ENCODE assay signal across 9 cellular contexts in the genomic region with DNA sequence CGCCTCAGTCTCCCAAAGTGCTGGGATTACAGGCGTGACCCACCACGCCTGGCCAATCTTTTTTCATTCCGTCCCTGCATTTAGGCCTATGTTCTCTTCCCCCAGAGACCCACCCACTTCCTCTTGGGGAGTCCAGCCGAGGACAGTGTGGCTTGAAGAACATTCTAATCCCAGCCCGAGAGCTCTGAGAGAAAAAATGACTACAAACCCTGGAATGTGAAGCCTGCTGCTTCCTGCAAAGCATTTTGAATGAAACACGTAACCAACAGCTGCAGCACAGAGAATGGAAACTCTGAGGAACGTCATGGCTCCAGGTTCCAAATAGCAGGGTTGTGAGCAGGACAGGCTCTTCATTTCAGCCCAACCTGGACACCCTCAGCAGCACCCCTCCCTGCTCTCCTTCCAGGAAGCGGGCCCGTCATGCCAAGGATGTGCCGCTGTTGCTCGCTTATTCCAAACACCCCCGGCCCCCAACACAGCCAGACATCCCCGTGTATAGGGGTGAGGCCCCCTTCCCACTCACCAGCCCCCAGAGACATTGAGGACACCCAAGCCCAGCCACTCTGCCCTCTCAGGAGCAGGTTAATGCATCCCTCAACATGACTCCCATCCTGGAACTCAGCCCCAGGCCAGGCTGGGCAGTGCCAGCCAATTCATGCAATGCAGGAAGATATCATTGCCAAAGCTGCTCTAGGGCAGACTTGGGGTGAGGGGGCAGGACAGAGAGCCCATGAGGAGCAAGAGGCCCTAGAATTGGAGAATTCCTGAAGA.
DNase-seq lines count a peak whose midpoint lies in the region; ATAC-seq, FAIRE-seq and TF ChIP-seq lines count a peak whose summit lies in the region.
"Had no signal": no experiment of that assay in that cellular context is flagged by ENCODE, and none has a peak within 500 bp of the region (broad histone marks: within the 10 kb centered on the region; RNA-seq: fewer than 3 reads in every experiment).

No MANE protein-coding gene starts in this region.

- H3K4me1 Mint-ChIP-seq in activated CD4-positive, alpha-beta T cell treated with anti-CD3 and anti-CD28 coated beads for 36 hours, result no peaks in the 10 kb centered on the region

- no peaks in the 10 kb centered on the region for H3K9me1 ChIP-seq in keratinocyte (ENCODE audit: control insufficient read depth, extremely low read depth, insufficient read depth, low read length)

- BruUV-seq in mammary epithelial cell (replicated peaks; lab: Mats Ljungman, UMichigan), result TSS peak; percentile 76

- H3K79me2 ChIP-seq in mammary epithelial cell (ENCODE audit: insufficient read depth, low read length), result no peaks in the 10 kb centered on the region
- H3K79me2 ChIP-seq in keratinocyte (ENCODE audit: control insufficient read depth, insufficient read depth, low read length), result no peaks in the 10 kb centered on the region

- FAIRE-seq in H54 (lab: Jason Lieb, UNC), result peak; percentile 73
- FAIRE-seq in keratinocyte (lab: Jason Lieb, UNC), result peak; percentile 96

- dilution Hi-C loops in mammary epithelial cell (cut with HindIII; ENCODE audit: low sequenced_read_pairs) (no loop called here), keratinocyte (cut with MboI; ENCODE audit: extremely low pct_ligation_motif_present, low sequenced_read_pairs) (no loop called here)

- H3K9ac ChIP-seq in mammary epithelial cell (ENCODE audit: insufficient read depth, low read length) (peak overlapping the region; percentile 59), keratinocyte (ENCODE audit: control insufficient read depth, extremely low read depth, insufficient read depth, low read length) (peak overlapping the region; percentile 68)

- in situ Hi-C loops in mammary epithelial cell (cut with MboI; ENCODE audit: low sequenced_read_pairs in 2 of 2), result no loop called here

- no peaks in the 10 kb centered on the region for H3K27me3 Mint-ChIP-seq in activated CD4-positive, alpha-beta T cell treated with anti-CD3 and anti-CD28 coated beads for 36 hours

- intact Hi-C loops in mammary epithelial cell (cut with micrococcal nuclease), result loop anchor here (1.0 to 5.0 kb wide), 8 partner anchors 11 to 140 kb away; partner anchors contain the start of gene ZFP36L2
- intact Hi-C loops in activated CD4-positive, alpha-beta T cell treated with anti-CD3 and anti-CD28 coated beads for 36 hours (cut with DNase I, micrococcal nuclease), result no loop called here

- H2AFZ ChIP-seq in mammary epithelial cell (ENCODE audit: low read depth, low read length), result peak overlapping the region; percentile 3
- H2AFZ ChIP-seq in keratinocyte (ENCODE audit: control insufficient read depth, low read length), result no peak overlapping the region

- H3K27me3 ChIP-seq in mammary epithelial cell (ENCODE audit: insufficient read depth, low read length) (no peaks in the 10 kb centered on the region), keratinocyte (ENCODE audit: control insufficient read depth, extremely low read depth, insufficient read depth, low read length) (no peaks in the 10 kb centered on the region)

- 5% methylated on average over 12 of the region's 14 CpGs for WGBS in mammary epithelial cell (ENCODE audit: low coverage, missing lambda C conversion rate)

- H3K9me3 ChIP-seq in mammary epithelial cell (replicated peaks; ENCODE audit: insufficient read depth, low read length) (peaks cover 8% of the 10 kb centered on the region), keratinocyte (ENCODE audit: control insufficient read depth, low read depth, low read length) (peaks cover 7% of the 10 kb centered on the region)

- no peaks in the 10 kb centered on the region for H4K20me1 ChIP-seq in mammary epithelial cell (ENCODE audit: insufficient read depth, low read length)
- no peaks in the 10 kb centered on the region for H4K20me1 ChIP-seq in keratinocyte (ENCODE audit: control insufficient read depth, extremely low read depth, insufficient read depth, low read length)

- POLR2A ChIA-PET in activated CD4-positive, alpha-beta T cell treated with anti-CD3 and anti-CD28 coated beads for 36 hours (lab: Charles Lee), result no interaction called here

- H3K36me3 ChIP-seq in mammary epithelial cell (ENCODE audit: insufficient read depth, low read length) (no peaks in the 10 kb centered on the region), keratinocyte (ENCODE audit: control insufficient read depth in 2 of 2, extremely low read depth in 1 of 2, insufficient read depth in 2 of 2, low read length in 2 of 2) (no peaks in the 10 kb centered on the region)

- ATAC-seq in GM21723 (IDR thresholded peaks at IDR 0.05; ENCODE audit: unreplicated experiment), result no peak
- ATAC-seq in GM18861 (IDR thresholded peaks at IDR 0.05; ENCODE audit: unreplicated experiment), result no peak
- no peak for ATAC-seq in HG02798 (IDR thresholded peaks at IDR 0.05; ENCODE audit: poor library complexity, unreplicated experiment)
- ATAC-seq in activated CD4-positive, alpha-beta T cell treated with anti-CD3 and anti-CD28 coated beads for 36 hours, result no peak

- H3K4me2 ChIP-seq in mammary epithelial cell (ENCODE audit: insufficient read depth, low read depth, low read length) (peak overlapping the region; percentile 63), keratinocyte (ENCODE audit: control insufficient read depth, extremely low read depth, insufficient read depth, low read depth, low read length) (peak overlapping the region; percentile 40)

- no peak for TF ChIP-seq CTCF in mammary epithelial cell (conservative IDR thresholded peaks at IDR 0.05 in 1 of 2, IDR thresholded peaks at IDR 0.05 in 1 of 2; ENCODE audit: extremely low read depth in 1 of 2, insufficient read depth in 1 of 2, low read depth in 1 of 2, low read length in 2 of 2)
- no peak for TF ChIP-seq CTCF in keratinocyte (optimal IDR thresholded peaks at IDR 0.05 in 1 of 3, IDR thresholded peaks at IDR 0.05 in 1 of 3, conservative IDR thresholded peaks at IDR 0.05 in 1 of 3; ENCODE audit: extremely low read depth in 1 of 3, insufficient read depth in 2 of 3, low read length in 3 of 3)

- H3K4me3 ChIP-seq in mammary epithelial cell (replicated peaks in 1 of 3; ENCODE audit: insufficient read depth in 1 of 3, low read depth in 2 of 3, low read length in 3 of 3) (no peak overlapping the region), keratinocyte (ENCODE audit: control insufficient read depth in 2 of 3, extremely low read depth in 1 of 3, insufficient read depth in 2 of 3, low read depth in 1 of 3, low read length in 3 of 3) (no peak overlapping the region)

- peak; percentile 94 for DNase-seq in H54 (ENCODE audit: insufficient read length, low spot score)
- DNase-seq in mammary epithelial cell, result peak; percentile 99
- DNase-seq in keratinocyte (ENCODE audit: low read depth, low spot score), result peak; percentile 98
- peak; percentile 97 for DNase-seq in smooth muscle cell of the brain vasculature (ENCODE audit: low read depth, low spot score)
- DNase-seq in activated CD4-positive, alpha-beta T cell treated with anti-CD3 and anti-CD28 coated beads for 36 hours, result no peak
- DNase-seq: T-helper 9 cell had no signal

- no peaks in the 10 kb centered on the region for H3K36me3 Mint-ChIP-seq in activated CD4-positive, alpha-beta T cell treated with anti-CD3 and anti-CD28 coated beads for 36 hours (ENCODE audit: low read depth)

- no peak; the same call in 1 of the 2 replicates for TF ChIP-seq POLR2A in H54 (IDR thresholded peaks at IDR 0.05; ENCODE audit: low read depth, low read length)

- H3K4me1 ChIP-seq in mammary epithelial cell (ENCODE audit: insufficient read depth, low read length) (peaks cover 70% of the 10 kb centered on the region), keratinocyte (ENCODE audit: control insufficient read depth, extremely low read depth, insufficient read depth, low read length) (peaks cover 66% of the 10 kb centered on the region)

- H3K27ac ChIP-seq in mammary epithelial cell (ENCODE audit: insufficient read depth, low read depth, low read length), result peak overlapping the region; percentile 94
- peak overlapping the region; percentile 91 for H3K27ac ChIP-seq in keratinocyte (ENCODE audit: control insufficient read depth, insufficient read depth, low read length)

- peaks cover 7% of the 10 kb centered on the region for H3K9me3 Mint-ChIP-seq in activated CD4-positive, alpha-beta T cell treated with anti-CD3 and anti-CD28 coated beads for 36 hours (ENCODE audit: low read depth)

- H3K27ac Mint-ChIP-seq in activated CD4-positive, alpha-beta T cell treated with anti-CD3 and anti-CD28 coated beads for 36 hours, result no peak overlapping the region

- H3K4me3 Mint-ChIP-seq in activated CD4-positive, alpha-beta T cell treated with anti-CD3 and anti-CD28 coated beads for 36 hours, result no peak overlapping the region

- CTCF ChIA-PET in mammary epithelial cell (lab: Charles Lee; ENCODE audit: low non-redundant PET), result interaction anchor here (0.7 kb wide), 1 partner anchor 121 kb away, joined by 7 read pairs; no protein-coding TSS in a partner anchor
- CTCF ChIA-PET in activated CD4-positive, alpha-beta T cell treated with anti-CD3 and anti-CD28 coated beads for 36 hours (lab: Charles Lee), result interaction anchor here (0.7 to 0.9 kb wide), 2 partner anchors 261 to 519 kb away, joined by 3 read pairs; no protein-coding TSS in a partner anchor
